1 cellular context compared by ENCODE assay signal in the genomic region with DNA sequence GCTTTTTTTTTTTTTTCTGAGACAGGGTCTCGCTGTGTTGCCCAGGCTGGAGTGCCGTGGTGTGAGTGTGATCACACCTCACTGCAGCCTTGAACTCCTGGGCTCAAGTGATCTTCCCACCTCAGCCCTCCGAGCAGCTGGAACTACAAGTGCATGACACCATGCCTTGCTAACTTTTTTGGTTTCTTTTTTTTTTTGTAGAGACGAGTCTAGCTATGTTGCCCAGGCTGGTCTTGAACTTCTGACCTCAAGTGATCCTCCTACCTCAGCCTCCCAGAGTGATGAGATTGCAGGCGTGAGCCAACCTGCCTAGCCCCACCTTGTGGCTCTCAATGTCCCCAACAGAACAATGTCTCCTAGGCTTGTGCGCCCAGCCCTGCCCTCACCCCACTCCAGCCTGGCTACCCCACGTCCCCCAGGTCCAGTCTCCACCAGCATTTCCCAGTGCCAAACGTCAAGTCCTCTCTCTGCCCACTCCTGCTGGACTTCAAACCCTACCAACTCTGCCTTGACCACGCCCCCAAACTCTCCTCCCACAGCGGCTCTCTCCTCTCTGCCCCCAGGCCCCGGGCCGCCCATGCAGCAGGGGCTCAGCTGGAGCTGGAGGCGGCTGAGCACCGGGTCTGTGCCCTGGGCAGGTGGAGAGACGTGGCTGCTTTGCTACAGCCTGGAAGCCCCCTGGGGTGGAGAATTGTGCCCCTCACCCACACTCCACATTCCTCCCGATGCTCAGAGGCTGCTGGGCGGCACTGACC.
TF ChIP-seq lines count a peak whose summit lies in the region.

No MANE protein-coding gene starts in this region.

TF ChIP-seq in HCT116, 20 proteins besides CTCF, POLR2A, EP300 and RAD21:
- TF ChIP-seq SIN3A (IDR thresholded peaks at IDR 0.05; ENCODE audit: low read depth), result no peak
- TF ChIP-seq EZH2 (IDR thresholded peaks at IDR 0.05), result no peak
- TF ChIP-seq, protein P1, sequence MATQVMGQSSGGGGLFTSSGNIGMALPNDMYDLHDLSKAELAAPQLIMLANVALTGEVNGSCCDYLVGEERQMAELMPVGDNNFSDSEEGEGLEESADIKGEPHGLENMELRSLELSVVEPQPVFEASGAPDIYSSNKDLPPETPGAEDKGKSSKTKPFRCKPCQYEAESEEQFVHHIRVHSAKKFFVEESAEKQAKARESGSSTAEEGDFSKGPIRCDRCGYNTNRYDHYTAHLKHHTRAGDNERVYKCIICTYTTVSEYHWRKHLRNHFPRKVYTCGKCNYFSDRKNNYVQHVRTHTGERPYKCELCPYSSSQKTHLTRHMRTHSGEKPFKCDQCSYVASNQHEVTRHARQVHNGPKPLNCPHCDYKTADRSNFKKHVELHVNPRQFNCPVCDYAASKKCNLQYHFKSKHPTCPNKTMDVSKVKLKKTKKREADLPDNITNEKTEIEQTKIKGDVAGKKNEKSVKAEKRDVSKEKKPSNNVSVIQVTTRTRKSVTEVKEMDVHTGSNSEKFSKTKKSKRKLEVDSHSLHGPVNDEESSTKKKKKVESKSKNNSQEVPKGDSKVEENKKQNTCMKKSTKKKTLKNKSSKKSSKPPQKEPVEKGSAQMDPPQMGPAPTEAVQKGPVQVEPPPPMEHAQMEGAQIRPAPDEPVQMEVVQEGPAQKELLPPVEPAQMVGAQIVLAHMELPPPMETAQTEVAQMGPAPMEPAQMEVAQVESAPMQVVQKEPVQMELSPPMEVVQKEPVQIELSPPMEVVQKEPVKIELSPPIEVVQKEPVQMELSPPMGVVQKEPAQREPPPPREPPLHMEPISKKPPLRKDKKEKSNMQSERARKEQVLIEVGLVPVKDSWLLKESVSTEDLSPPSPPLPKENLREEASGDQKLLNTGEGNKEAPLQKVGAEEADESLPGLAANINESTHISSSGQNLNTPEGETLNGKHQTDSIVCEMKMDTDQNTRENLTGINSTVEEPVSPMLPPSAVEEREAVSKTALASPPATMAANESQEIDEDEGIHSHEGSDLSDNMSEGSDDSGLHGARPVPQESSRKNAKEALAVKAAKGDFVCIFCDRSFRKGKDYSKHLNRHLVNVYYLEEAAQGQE (IDR thresholded peaks at IDR 0.05; ENCODE audit: low read depth), result no peak
- TF ChIP-seq CEBPB (IDR thresholded peaks at IDR 0.05; ENCODE audit: low read depth), result no peak
- TF ChIP-seq POLR2AphosphoS5 (IDR thresholded peaks at IDR 0.05; ENCODE audit: low read depth, low read length), result no peak
- no peak for TF ChIP-seq EGR1 (IDR thresholded peaks at IDR 0.05; ENCODE audit: low read depth)
- TF ChIP-seq SP1 (IDR thresholded peaks at IDR 0.05; ENCODE audit: low read depth), result no peak
- no peak for TF ChIP-seq JUND (IDR thresholded peaks at IDR 0.05)
- TF ChIP-seq SRF (IDR thresholded peaks at IDR 0.05; ENCODE audit: low read depth), result no peak
- no peak for TF ChIP-seq ELF1 (IDR thresholded peaks at IDR 0.05; ENCODE audit: borderline replicate concordance, low read depth)
- TF ChIP-seq, protein P2, sequence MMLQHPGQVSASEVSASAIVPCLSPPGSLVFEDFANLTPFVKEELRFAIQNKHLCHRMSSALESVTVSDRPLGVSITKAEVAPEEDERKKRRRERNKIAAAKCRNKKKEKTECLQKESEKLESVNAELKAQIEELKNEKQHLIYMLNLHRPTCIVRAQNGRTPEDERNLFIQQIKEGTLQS (IDR thresholded peaks at IDR 0.05), result no peak
- TF ChIP-seq, protein P3, sequence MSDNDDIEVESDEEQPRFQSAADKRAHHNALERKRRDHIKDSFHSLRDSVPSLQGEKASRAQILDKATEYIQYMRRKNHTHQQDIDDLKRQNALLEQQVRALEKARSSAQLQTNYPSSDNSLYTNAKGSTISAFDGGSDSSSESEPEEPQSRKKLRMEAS (IDR thresholded peaks at IDR 0.05), result no peak
- no peak for TF ChIP-seq EZH2phosphoT487 (IDR thresholded peaks at IDR 0.05; ENCODE audit: borderline replicate concordance)
- TF ChIP-seq FOSL1 (IDR thresholded peaks at IDR 0.05; ENCODE audit: low read depth), result no peak
- TF ChIP-seq, protein P4, sequence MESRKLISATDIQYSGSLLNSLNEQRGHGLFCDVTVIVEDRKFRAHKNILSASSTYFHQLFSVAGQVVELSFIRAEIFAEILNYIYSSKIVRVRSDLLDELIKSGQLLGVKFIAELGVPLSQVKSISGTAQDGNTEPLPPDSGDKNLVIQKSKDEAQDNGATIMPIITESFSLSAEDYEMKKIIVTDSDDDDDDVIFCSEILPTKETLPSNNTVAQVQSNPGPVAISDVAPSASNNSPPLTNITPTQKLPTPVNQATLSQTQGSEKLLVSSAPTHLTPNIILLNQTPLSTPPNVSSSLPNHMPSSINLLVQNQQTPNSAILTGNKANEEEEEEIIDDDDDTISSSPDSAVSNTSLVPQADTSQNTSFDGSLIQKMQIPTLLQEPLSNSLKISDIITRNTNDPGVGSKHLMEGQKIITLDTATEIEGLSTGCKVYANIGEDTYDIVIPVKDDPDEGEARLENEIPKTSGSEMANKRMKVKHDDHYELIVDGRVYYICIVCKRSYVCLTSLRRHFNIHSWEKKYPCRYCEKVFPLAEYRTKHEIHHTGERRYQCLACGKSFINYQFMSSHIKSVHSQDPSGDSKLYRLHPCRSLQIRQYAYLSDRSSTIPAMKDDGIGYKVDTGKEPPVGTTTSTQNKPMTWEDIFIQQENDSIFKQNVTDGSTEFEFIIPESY (IDR thresholded peaks at IDR 0.05; ENCODE audit: extremely low read depth, insufficient replicate concordance, low read length), result no peak
- TF ChIP-seq ZNF274 (IDR thresholded peaks at IDR 0.05; ENCODE audit: low read depth, low read length), result no peak
- TF ChIP-seq ZFX (IDR thresholded peaks at IDR 0.05), result no peak
- TF ChIP-seq CBX3 (IDR thresholded peaks at IDR 0.05; ENCODE audit: low read depth), result no peak
- no peak for TF ChIP-seq YY1 (IDR thresholded peaks at IDR 0.05; ENCODE audit: extremely low read depth, insufficient replicate concordance, low read depth, low read length)
